1 cellular context compared by ENCODE assay signal in the genomic region with DNA sequence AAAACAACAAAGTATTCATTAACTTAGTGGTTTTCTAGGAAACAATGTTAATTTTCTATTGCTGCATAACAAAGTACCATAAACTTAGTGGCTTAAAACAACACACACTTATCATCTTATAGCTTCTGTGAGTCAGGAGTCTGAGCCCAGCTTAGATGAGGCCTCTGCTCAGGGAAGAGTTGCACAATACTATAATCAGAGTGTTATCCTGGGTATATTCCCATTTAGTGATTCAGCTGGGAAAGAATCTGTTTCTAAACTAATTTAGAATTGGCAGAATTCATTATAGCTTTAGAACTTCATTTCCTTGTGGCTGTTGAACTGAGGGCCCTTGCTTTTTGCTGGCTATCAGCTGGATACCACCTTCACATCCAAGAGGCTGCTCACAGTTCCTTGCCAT.
TF ChIP-seq lines count a peak whose summit lies in the region.

No MANE protein-coding gene starts in this region.

TF ChIP-seq in GM23338, 12 proteins besides CTCF, POLR2A, EP300 and RAD21 (continued from another document):
- TF ChIP-seq, protein P1, sequence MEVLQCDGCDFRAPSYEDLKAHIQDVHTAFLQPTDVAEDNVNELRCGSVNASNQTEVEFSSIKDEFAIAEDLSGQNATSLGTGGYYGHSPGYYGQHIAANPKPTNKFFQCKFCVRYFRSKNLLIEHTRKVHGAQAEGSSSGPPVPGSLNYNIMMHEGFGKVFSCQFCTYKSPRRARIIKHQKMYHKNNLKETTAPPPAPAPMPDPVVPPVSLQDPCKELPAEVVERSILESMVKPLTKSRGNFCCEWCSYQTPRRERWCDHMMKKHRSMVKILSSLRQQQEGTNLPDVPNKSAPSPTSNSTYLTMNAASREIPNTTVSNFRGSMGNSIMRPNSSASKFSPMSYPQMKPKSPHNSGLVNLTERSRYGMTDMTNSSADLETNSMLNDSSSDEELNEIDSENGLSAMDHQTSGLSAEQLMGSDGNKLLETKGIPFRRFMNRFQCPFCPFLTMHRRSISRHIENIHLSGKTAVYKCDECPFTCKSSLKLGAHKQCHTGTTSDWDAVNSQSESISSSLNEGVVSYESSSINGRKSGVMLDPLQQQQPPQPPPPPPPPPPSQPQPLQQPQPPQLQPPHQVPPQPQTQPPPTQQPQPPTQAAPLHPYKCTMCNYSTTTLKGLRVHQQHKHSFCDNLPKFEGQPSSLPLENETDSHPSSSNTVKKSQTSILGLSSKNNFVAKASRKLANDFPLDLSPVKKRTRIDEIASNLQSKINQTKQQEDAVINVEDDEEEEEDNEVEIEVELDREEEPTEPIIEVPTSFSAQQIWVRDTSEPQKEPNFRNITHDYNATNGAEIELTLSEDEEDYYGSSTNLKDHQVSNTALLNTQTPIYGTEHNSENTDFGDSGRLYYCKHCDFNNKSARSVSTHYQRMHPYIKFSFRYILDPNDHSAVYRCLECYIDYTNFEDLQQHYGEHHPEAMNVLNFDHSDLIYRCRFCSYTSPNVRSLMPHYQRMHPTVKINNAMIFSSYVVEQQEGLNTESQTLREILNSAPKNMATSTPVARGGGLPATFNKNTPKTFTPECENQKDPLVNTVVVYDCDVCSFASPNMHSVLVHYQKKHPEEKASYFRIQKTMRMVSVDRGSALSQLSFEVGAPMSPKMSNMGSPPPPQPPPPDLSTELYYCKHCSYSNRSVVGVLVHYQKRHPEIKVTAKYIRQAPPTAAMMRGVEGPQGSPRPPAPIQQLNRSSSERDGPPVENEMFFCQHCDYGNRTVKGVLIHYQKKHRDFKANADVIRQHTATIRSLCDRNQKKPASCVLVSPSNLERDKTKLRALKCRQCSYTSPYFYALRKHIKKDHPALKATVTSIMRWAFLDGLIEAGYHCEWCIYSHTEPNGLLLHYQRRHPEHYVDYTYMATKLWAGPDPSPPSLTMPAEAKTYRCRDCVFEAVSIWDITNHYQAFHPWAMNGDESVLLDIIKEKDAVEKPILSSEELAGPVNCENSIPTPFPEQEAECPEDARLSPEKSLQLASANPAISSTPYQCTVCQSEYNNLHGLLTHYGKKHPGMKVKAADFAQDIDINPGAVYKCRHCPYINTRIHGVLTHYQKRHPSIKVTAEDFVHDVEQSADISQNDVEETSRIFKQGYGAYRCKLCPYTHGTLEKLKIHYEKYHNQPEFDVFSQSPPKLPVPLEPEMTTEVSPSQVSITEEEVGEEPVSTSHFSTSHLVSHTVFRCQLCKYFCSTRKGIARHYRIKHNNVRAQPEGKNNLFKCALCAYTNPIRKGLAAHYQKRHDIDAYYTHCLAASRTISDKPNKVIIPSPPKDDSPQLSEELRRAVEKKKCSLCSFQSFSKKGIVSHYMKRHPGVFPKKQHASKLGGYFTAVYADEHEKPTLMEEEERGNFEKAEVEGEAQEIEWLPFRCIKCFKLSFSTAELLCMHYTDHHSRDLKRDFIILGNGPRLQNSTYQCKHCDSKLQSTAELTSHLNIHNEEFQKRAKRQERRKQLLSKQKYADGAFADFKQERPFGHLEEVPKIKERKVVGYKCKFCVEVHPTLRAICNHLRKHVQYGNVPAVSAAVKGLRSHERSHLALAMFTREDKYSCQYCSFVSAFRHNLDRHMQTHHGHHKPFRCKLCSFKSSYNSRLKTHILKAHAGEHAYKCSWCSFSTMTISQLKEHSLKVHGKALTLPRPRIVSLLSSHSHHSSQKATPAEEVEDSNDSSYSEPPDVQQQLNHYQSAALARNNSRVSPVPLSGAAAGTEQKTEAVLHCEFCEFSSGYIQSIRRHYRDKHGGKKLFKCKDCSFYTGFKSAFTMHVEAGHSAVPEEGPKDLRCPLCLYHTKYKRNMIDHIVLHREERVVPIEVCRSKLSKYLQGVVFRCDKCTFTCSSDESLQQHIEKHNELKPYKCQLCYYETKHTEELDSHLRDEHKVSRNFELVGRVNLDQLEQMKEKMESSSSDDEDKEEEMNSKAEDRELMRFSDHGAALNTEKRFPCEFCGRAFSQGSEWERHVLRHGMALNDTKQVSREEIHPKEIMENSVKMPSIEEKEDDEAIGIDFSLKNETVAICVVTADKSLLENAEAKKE (CRISPR knock-in tag; IDR thresholded peaks at IDR 0.05) = no peak
- TF ChIP-seq STAT1 (IDR thresholded peaks at IDR 0.05; ENCODE audit: unreplicated experiment) (no peak), CREB1 (CRISPR knock-in tag; IDR thresholded peaks at IDR 0.05; ENCODE audit: low read depth) (no peak), JUNB (IDR thresholded peaks at IDR 0.05; ENCODE audit: unreplicated experiment) (no peak), EZH2 (IDR thresholded peaks at IDR 0.05; ENCODE audit: low read depth, unreplicated experiment) (no peak), ZNF331 (CRISPR knock-in tag; IDR thresholded peaks at IDR 0.05; ENCODE audit: low read depth) (no peak)
